ENCODE assay signal across 8 cellular contexts in genomic region chr4:133149364-133149695, GRCh38. TPM values are rescaled to one million over a fixed set of nuclear protein-coding genes. Genes with fewer than 3 reads are reported as not detected.
DNase-seq lines count a peak whose midpoint lies in the region; FAIRE-seq and TF ChIP-seq lines count a peak whose summit lies in the region.

No MANE protein-coding gene starts in this region.

- H4K20me1 ChIP-seq in MM.1S (ENCODE audit: insufficient read depth, low read length) = no peaks in the 10 kb centered on the region
- peaks cover 3 to 5% of the 10 kb centered on the region in 2 experiments for H4K20me1 ChIP-seq in H1 (replicated peaks in 1 of 2; ENCODE audit: control insufficient read depth in 1 of 2, insufficient read depth in 2 of 2, low read length in 2 of 2)

- DNase-seq in AG04449 (ENCODE audit: low read depth, low spot score) (no peak), MM.1S (no peak), H1 (ENCODE audit: low read depth in 1 of 2, low spot score in 2 of 2) (no peak), NCI-H2196 (lab: John Stamatoyannopoulos, UW; ENCODE audit: unreplicated experiment) (no peak), SHP77 treated with DMSO at 0.1 percent for 48 hours (lab: John Stamatoyannopoulos, UW) (no peak), urothelium cell line (ENCODE audit: low spot score) (no peak), cerebellar nuclear complex (lab: John Stamatoyannopoulos, UW) (no peak)

- H4K91ac ChIP-seq in H1 (replicated peaks; ENCODE audit: insufficient read length, low read length) = no peak overlapping the region

- no peaks in the 10 kb centered on the region for H3K79me2 ChIP-seq in MM.1S (ENCODE audit: low read length)
- H3K79me2 ChIP-seq in H1 (ENCODE audit: control insufficient read depth in 1 of 2, insufficient read depth in 2 of 2, low read length in 2 of 2) = no peaks in the 10 kb centered on the region

- TF ChIP-seq RAD21 in H1 (IDR thresholded peaks at IDR 0.05 in 1 of 2, conservative IDR thresholded peaks at IDR 0.05 in 1 of 2; ENCODE audit: low read depth in 2 of 2, low read length in 2 of 2) = no peak

- WGBS in H1 (ENCODE audit: extremely low coverage in 1 of 2, insufficient coverage in 1 of 2, insufficient read length in 1 of 2, insufficient replicate concordance in 2 of 2, low coverage in 1 of 2, low lambda C conversion rate in 2 of 2, missing lambda C conversion rate in 1 of 2), 2 experiments = 27% methylated on average over 8 of the region's 8 CpGs; no CpG with 5 or more reads in 1 of the 2 experiments

- peak overlapping the region; percentile 70 for H3K4me2 ChIP-seq in MM.1S (ENCODE audit: low read depth, low read length)
- H3K4me2 ChIP-seq in H1 (ENCODE audit: insufficient read depth in 1 of 2, low read depth in 2 of 2, low read length in 2 of 2) = peak overlapping the region; percentile 99

- no peak overlapping the region for H3K56ac ChIP-seq in H1 (replicated peaks; ENCODE audit: insufficient read length, low read depth, low read length)

- no peak overlapping the region for H4K8ac ChIP-seq in H1 (ENCODE audit: extremely low read depth, insufficient read depth, low read length)

- no peak overlapping the region for H3K27ac ChIP-seq in MM.1S (ENCODE audit: low read length)
- no peak overlapping the region for H3K27ac ChIP-seq in H1 (ENCODE audit: low read depth, low read length)

- H3K23me2 ChIP-seq in H1 (ENCODE audit: low read depth, low read length) = peaks cover 58% of the 10 kb centered on the region

- H3K4ac ChIP-seq in H1 (replicated peaks; ENCODE audit: insufficient read length, low read depth, low read length) = no peak overlapping the region

- H2BK15ac ChIP-seq in H1 (ENCODE audit: low read length) = no peak overlapping the region

- H2AK5ac ChIP-seq in H1 (ENCODE audit: low read depth, low read length) = no peak overlapping the region

- no peaks in the 10 kb centered on the region for H3K4me1 ChIP-seq in MM.1S (ENCODE audit: low read length)
- H3K4me1 ChIP-seq in H1 (replicated peaks in 1 of 4; ENCODE audit: control insufficient read depth in 3 of 4, insufficient read depth in 4 of 4, low read length in 3 of 4) = peaks cover 5 to 17% (median 15%) of the 10 kb centered on the region in 4 experiments
- H3K4me1 ChIP-seq in neuron (ENCODE audit: insufficient read depth, low read length) = peaks cover 5% of the 10 kb centered on the region

- POLR2A ChIA-PET in AG04449 (lab: Yijun Ruan, JAX) (no interaction called here), H1 (lab: Charles Lee; ENCODE audit: partially characterized antibody) (interaction anchor here (0.6 to 1.8 kb wide), 7 partner anchors 14 to 519 kb away, joined by 3 to 7 read pairs (median 3); no protein-coding TSS in a partner anchor)

- no peak for TF ChIP-seq EP300 in H1 (IDR thresholded peaks at IDR 0.05; ENCODE audit: borderline replicate concordance in 1 of 2, low read depth in 2 of 2, low read length in 2 of 2)

- 0 out of 2 replicates have a peak overlapping the region, but pooled peaks have one; percentile 36 for H2BK20ac ChIP-seq in H1 (ENCODE audit: low read length)

- H3K4me3 ChIP-seq in AG04449 (ENCODE audit: low read depth, low read length) (peak overlapping the region; percentile 60), MM.1S (ENCODE audit: low read length) (peak overlapping the region; percentile 67), H1 (ENCODE audit: extremely low read depth in 1 of 4, insufficient read depth in 2 of 4, low read depth in 3 of 4, low read length in 4 of 4) (peak overlapping the region; percentile 21 to 67 (median 52); a peak in 6 of 8 replicates), neuron (ENCODE audit: low read length) (peak overlapping the region; percentile 54)

- H3K23ac ChIP-seq in H1 (ENCODE audit: insufficient read length) = no peak overlapping the region

- H3K9me2 ChIP-seq in MM.1S (replicated peaks; ENCODE audit: insufficient read depth, low read length) = no peaks in the 10 kb centered on the region

- H2AFZ ChIP-seq in MM.1S (ENCODE audit: low read length) (peak overlapping the region; percentile 72), H1 (ENCODE audit: low read length) (no peak overlapping the region), neuron (ENCODE audit: low read depth, low read length) (no peak overlapping the region)

- no peak overlapping the region for H3K14ac ChIP-seq in H1 (ENCODE audit: insufficient read length)

- no peak for TF ChIP-seq POLR2A in H1 (IDR thresholded peaks at IDR 0.05; ENCODE audit: control extremely low read depth in 1 of 2, low read depth in 2 of 2, low read length in 2 of 2)

- H3K27me3 ChIP-seq in MM.1S (replicated peaks; ENCODE audit: insufficient read depth, low read length) (no peaks in the 10 kb centered on the region; the same call in 1 of the 2 replicates), H1 (replicated peaks in 1 of 4; ENCODE audit: control insufficient read depth in 3 of 4, extremely low read depth in 1 of 4, insufficient read depth in 3 of 4, low read length in 3 of 4) (peaks cover 45 to 69% (median 63%) of the 10 kb centered on the region in 4 experiments; a peak in 6 of 7 replicates), neuron (ENCODE audit: insufficient read depth, low read length) (no peaks in the 10 kb centered on the region)

- H3K9me3 ChIP-seq in MM.1S (replicated peaks; ENCODE audit: insufficient read depth, low read length) (no peaks in the 10 kb centered on the region), H1 (ENCODE audit: insufficient read depth in 2 of 2, low read depth in 1 of 2, low read length in 1 of 2) (no peaks in the 10 kb centered on the region), neuron (ENCODE audit: low read length) (no peaks in the 10 kb centered on the region)

- no peaks in the 10 kb centered on the region for H3F3A ChIP-seq in MM.1S (ENCODE audit: insufficient read depth, low read length)

- FAIRE-seq in H1 (lab: Jason Lieb, UNC) (no peak), urothelium cell line (lab: Jason Lieb, UNC) (no peak)

- H2BK120ac ChIP-seq in H1 (replicated peaks; ENCODE audit: low read depth, low read length) = no peak overlapping the region

- no peak for TF ChIP-seq CTCF in AG04449 (IDR thresholded peaks at IDR 0.05; ENCODE audit: insufficient read depth, low read length, missing control alignments)
- no peak for TF ChIP-seq CTCF in MM.1S (IDR thresholded peaks at IDR 0.05; ENCODE audit: low read length)
- TF ChIP-seq CTCF in H1 (IDR thresholded peaks at IDR 0.05; ENCODE audit: control extremely low read depth in 1 of 3, insufficient read depth in 1 of 3, low read depth in 1 of 3, low read length in 3 of 3) = no peak

- H3K18ac ChIP-seq in H1 (ENCODE audit: extremely low read depth, low read length) = no peak overlapping the region

- no peaks in the 10 kb centered on the region for H3K36me3 ChIP-seq in MM.1S (replicated peaks; ENCODE audit: insufficient read depth, low read length)
- H3K36me3 ChIP-seq in H1 (ENCODE audit: control insufficient read depth in 2 of 4, insufficient read depth in 4 of 4, low read length in 3 of 4) = no peaks in the 10 kb centered on the region
- H3K36me3 ChIP-seq in neuron (ENCODE audit: insufficient read depth, low read length) = no peaks in the 10 kb centered on the region

- H4K5ac ChIP-seq in H1 (ENCODE audit: insufficient read length, low read depth, low read length) = no peak overlapping the region

- H2BK5ac ChIP-seq in H1 (ENCODE audit: low read depth, low read length) = no peak overlapping the region

- CTCF ChIA-PET in AG04449 (lab: Yijun Ruan, JAX) (no interaction called here), H1 (lab: Charles Lee; ENCODE audit: partially characterized antibody) (interaction anchor here (0.8 to 1.2 kb wide), 4 partner anchors 25 to 315 kb away, joined by 3 to 4 read pairs (median 3); no protein-coding TSS in a partner anchor)

- no peak overlapping the region for H2BK12ac ChIP-seq in H1 (ENCODE audit: low read depth, low read length)

- no peaks in the 10 kb centered on the region for H3K79me1 ChIP-seq in H1 (ENCODE audit: low read depth, low read length)

- peak overlapping the region; percentile 12; the same call in 1 of the 2 replicates for H3K9ac ChIP-seq in MM.1S (ENCODE audit: low read length)
- H3K9ac ChIP-seq in H1 (replicated peaks in 1 of 4; ENCODE audit: extremely low read depth in 1 of 4, low read depth in 3 of 4, low read length in 3 of 4) = no peak overlapping the region

TF ChIP-seq in H1, 55 proteins besides CTCF, POLR2A, EP300 and RAD21:
- TF ChIP-seq CHD2 (IDR thresholded peaks at IDR 0.05; ENCODE audit: low read length) = no peak
- TF ChIP-seq KDM5A (IDR thresholded peaks at IDR 0.05; ENCODE audit: low read length) = no peak
- no peak for TF ChIP-seq BRCA1 (IDR thresholded peaks at IDR 0.05; ENCODE audit: low read depth, low read length)
- no peak for TF ChIP-seq RNF2 (IDR thresholded peaks at IDR 0.05; ENCODE audit: borderline replicate concordance, low read depth, low read length, missing control alignments, poor library complexity, severe bottlenecking)
- TF ChIP-seq CBX8 (IDR thresholded peaks at IDR 0.05; ENCODE audit: borderline replicate concordance, low read depth, low read length) = no peak
- TF ChIP-seq NANOG (IDR thresholded peaks at IDR 0.05; ENCODE audit: insufficient read depth, low read depth, low read length, poor library complexity, severe bottlenecking) = no peak
- TF ChIP-seq RXRA (IDR thresholded peaks at IDR 0.05; ENCODE audit: insufficient read depth, low read depth, low read length) = no peak
- no peak for TF ChIP-seq BCL11A (IDR thresholded peaks at IDR 0.05; ENCODE audit: low read depth in 2 of 2, low read length in 2 of 2)
- no peak for TF ChIP-seq TAF1 (IDR thresholded peaks at IDR 0.05; ENCODE audit: low read depth, low read length)
- TF ChIP-seq EZH2 (IDR thresholded peaks at IDR 0.05; ENCODE audit: low read depth, low read length, severe bottlenecking) = no peak
- TF ChIP-seq ZNF274 (IDR thresholded peaks at IDR 0.05; ENCODE audit: borderline replicate concordance, extremely low read depth, low read length) = no peak
- TF ChIP-seq CEBPB (IDR thresholded peaks at IDR 0.05; ENCODE audit: low read depth, low read length) = no peak
- no peak for TF ChIP-seq RFX5 (IDR thresholded peaks at IDR 0.05; ENCODE audit: borderline replicate concordance, low read depth, low read length)

RNA-seq across cellular contexts. Expression of gene PCDH10, which starts 0.2 kb away (rescaled TPM):
- total RNA-seq in H1 (2021; fragmentation: NEBNext Ultra II Directional; extraction: Animal tissue kit (Norgen Biotek cat#: 25700)) = 9.3 and 10.0 TPM in 2 replicates
- 2.2 and 3.0 TPM in 2 replicates for polyA plus RNA-seq in H1 (2011; rRNA removed)
- 2.6 TPM for polyA plus RNA-seq in H1 (2011; cell fraction: cytosol; rRNA removed)
- polyA plus RNA-seq in H1 (2011; cell fraction: nucleus; rRNA removed) = 5.5 TPM
- 1.9 to 3.1 TPM (median 2.6 TPM) in 4 replicates for polyA plus RNA-seq in H1 (2012, experiment 1 of 2)
- 1.1 TPM for polyA plus RNA-seq in H1 (2012, experiment 2 of 2)
- 24.2 TPM for polyA plus RNA-seq in H1 (2013, experiment 1 of 2)
- polyA plus RNA-seq in H1 (2013, experiment 2 of 2) = 22.9 TPM
- 5.8 and 6.0 TPM in 2 replicates for polyA minus RNA-seq in H1 (2011; rRNA and poly(A)+ RNA removed)
- polyA minus RNA-seq in H1 (2011; cell fraction: cytosol; rRNA and poly(A)+ RNA removed) = 4.3 TPM
- 11.5 TPM for polyA minus RNA-seq in H1 (2011; cell fraction: nucleus; rRNA and poly(A)+ RNA removed)
